8 cellular contexts compared by ENCODE assay signal in genomic region chr6:42279144-42279781, GRCh38.
DNase-seq lines count a peak whose midpoint lies in the region; ATAC-seq and TF ChIP-seq lines count a peak whose summit lies in the region.

No MANE protein-coding gene starts in this region.

- in situ Hi-C loops in Caki2 (cut with HindIII; ENCODE audit: low pct_unique_long_range_greater_than_20kb, low sequenced_read_pairs), result no loop called here

- H4K20me1 ChIP-seq in OCI-LY3 (ENCODE audit: insufficient read depth, low read length), result peaks cover 3% of the 10 kb centered on the region; the same call in 1 of the 2 replicates

- no peak overlapping the region for H3K9ac ChIP-seq in OCI-LY3 (ENCODE audit: low read length)

- H3K9me3 ChIP-seq in OCI-LY3 (ENCODE audit: insufficient read depth, low read length) (no peaks in the 10 kb centered on the region), neutrophil (no peaks in the 10 kb centered on the region)

- peak overlapping the region; percentile 17; the same call in 1 of the 2 replicates for H3K4me3 ChIP-seq in OCI-LY3 (ENCODE audit: low read length)
- H3K4me3 ChIP-seq in coronary artery, result peak overlapping the region; percentile 37
- H3K4me3 ChIP-seq in neutrophil (ENCODE audit: low read depth in 1 of 2, low read length in 1 of 2), result no peak overlapping the region

- TF ChIP-seq CTCF in OCI-LY3 (IDR thresholded peaks at IDR 0.05; ENCODE audit: low read depth, low read length) (no peak), coronary artery (IDR thresholded peaks at IDR 0.05) (no peak), neutrophil (IDR thresholded peaks at IDR 0.05) (no peak)

- H2AFZ ChIP-seq in OCI-LY3 (ENCODE audit: low read depth, low read length), result no peak overlapping the region

- H3K36me3 ChIP-seq in OCI-LY3 (replicated peaks; ENCODE audit: low read depth, low read length) (peaks cover 3% of the 10 kb centered on the region), neutrophil (no peaks in the 10 kb centered on the region)

- H3K27me3 ChIP-seq in OCI-LY3 (ENCODE audit: low read depth, low read length) (no peaks in the 10 kb centered on the region), neutrophil (no peaks in the 10 kb centered on the region)

- peak; percentile 55 for DNase-seq in Caki2 (ENCODE audit: low read depth)
- DNase-seq in coronary artery (ENCODE audit: low spot score), result peak; percentile 56
- DNase-seq in NCI-H146 (lab: John Stamatoyannopoulos, UW), result no peak
- DNase-seq in H4 (ENCODE audit: low spot score), result no peak
- DNase-seq in head of caudate nucleus, result no peak

- H3K4me1 ChIP-seq in OCI-LY3 (ENCODE audit: low read length), result peaks cover 21% of the 10 kb centered on the region
- peaks cover 39 to 40% of the 10 kb centered on the region in 2 experiments for H3K4me1 ChIP-seq in neutrophil (ENCODE audit: control insufficient read depth in 1 of 2, insufficient read depth in 1 of 2, low read depth in 1 of 2, low read length in 1 of 2)

- no peaks in the 10 kb centered on the region; the same call in 1 of the 2 replicates for H3K79me2 ChIP-seq in OCI-LY3 (ENCODE audit: low read length)

- intact Hi-C loops in head of caudate nucleus (cut with DNase I), result no loop called here

- no peak overlapping the region for H3K27ac ChIP-seq in OCI-LY3 (ENCODE audit: low read length)
- H3K27ac ChIP-seq in coronary artery, result no peak overlapping the region
- peak overlapping the region; percentile 59 for H3K27ac ChIP-seq in neutrophil

- no peak for ATAC-seq in HG03025 (IDR thresholded peaks at IDR 0.05; ENCODE audit: low FRiP score, unreplicated experiment)

- H3K4me2 ChIP-seq in OCI-LY3 (ENCODE audit: low read length), result peak overlapping the region; percentile 66

Comparison
In these comparisons a context has a peak if more than half of its experiments do, and no peak if none do; other contexts are left out.
1. DNase-seq: peak in Caki2 (single experiment) and coronary artery (single experiment); none in NCI-H146 (single experiment), H4 (single experiment) and head of caudate nucleus (0 of 42).
2. H3K4me3 ChIP-seq: peak in OCI-LY3 (single experiment) and coronary artery (single experiment); none in neutrophil (0 of 2).